ENCODE assay signal across 1 cellular context in the genomic region with DNA sequence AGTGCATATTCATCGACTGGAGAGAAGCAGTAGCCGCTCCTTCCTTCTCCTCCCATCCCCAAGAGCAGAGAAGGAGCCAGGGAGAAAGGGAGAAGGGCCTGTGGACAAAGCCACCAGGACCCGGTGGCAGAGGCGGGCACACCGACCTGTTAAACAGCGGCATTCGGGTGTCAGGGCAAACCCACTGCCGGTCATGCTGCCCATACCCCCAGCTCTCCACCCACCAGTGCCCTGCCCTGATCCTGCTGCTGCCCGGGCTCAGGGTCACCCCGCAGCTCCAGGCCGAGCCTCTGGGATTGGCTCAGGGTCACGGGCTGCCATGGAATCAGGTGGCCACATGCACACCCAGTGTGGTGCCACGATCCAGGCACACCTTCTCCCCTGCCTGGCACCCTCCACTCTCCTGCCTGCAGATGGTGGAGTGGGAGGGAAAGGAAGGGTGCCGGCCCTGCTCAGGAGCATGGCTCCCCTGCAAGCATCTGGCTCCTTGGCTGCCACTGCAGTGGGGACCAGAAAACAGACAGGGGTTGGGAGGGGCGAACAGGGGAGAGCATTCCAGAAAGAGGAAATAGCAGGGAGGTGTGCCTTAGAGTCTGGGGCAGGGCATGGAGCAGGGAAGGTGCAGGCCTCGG.
TF ChIP-seq lines count a peak whose summit lies in the region.

No MANE protein-coding gene starts in this region.

TF ChIP-seq in WTC11, 78 proteins besides CTCF, POLR2A, EP300 and RAD21:
- no peak for TF ChIP-seq SP1 (CRISPR knock-in tag; conservative IDR thresholded peaks at IDR 0.05)
- no peak for TF ChIP-seq JUN (CRISPR knock-in tag; IDR thresholded peaks at IDR 0.05)
- TF ChIP-seq, protein P1, sequence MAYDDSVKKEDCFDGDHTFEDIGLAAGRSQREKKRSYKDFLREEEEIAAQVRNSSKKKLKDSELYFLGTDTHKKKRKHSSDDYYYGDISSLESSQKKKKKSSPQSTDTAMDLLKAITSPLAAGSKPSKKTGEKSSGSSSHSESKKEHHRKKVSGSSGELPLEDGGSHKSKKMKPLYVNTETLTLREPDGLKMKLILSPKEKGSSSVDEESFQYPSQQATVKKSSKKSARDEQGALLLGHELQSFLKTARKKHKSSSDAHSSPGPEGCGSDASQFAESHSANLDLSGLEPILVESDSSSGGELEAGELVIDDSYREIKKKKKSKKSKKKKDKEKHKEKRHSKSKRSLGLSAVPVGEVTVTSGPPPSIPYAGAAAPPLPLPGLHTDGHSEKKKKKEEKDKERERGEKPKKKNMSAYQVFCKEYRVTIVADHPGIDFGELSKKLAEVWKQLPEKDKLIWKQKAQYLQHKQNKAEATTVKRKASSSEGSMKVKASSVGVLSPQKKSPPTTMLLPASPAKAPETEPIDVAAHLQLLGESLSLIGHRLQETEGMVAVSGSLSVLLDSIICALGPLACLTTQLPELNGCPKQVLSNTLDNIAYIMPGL (CRISPR knock-in tag; IDR thresholded peaks at IDR 0.05): no peak
- TF ChIP-seq ZNF512 (CRISPR knock-in tag; IDR thresholded peaks at IDR 0.05; ENCODE audit: borderline replicate concordance): no peak
- no peak for TF ChIP-seq NR1H2 (CRISPR knock-in tag; IDR thresholded peaks at IDR 0.05)
- TF ChIP-seq TEAD4 (CRISPR knock-in tag; IDR thresholded peaks at IDR 0.05): no peak
- no peak for TF ChIP-seq NR2C2 (CRISPR knock-in tag; IDR thresholded peaks at IDR 0.05)
- no peak for TF ChIP-seq KAT7 (CRISPR knock-in tag; IDR thresholded peaks at IDR 0.05; ENCODE audit: borderline replicate concordance)
- no peak for TF ChIP-seq ETV6 (CRISPR knock-in tag; IDR thresholded peaks at IDR 0.05)
- no peak for TF ChIP-seq ZNF263 (CRISPR knock-in tag; IDR thresholded peaks at IDR 0.05; ENCODE audit: low read depth)
- no peak for TF ChIP-seq JAZF1 (CRISPR knock-in tag; IDR thresholded peaks at IDR 0.05)
- TF ChIP-seq, protein P2, sequence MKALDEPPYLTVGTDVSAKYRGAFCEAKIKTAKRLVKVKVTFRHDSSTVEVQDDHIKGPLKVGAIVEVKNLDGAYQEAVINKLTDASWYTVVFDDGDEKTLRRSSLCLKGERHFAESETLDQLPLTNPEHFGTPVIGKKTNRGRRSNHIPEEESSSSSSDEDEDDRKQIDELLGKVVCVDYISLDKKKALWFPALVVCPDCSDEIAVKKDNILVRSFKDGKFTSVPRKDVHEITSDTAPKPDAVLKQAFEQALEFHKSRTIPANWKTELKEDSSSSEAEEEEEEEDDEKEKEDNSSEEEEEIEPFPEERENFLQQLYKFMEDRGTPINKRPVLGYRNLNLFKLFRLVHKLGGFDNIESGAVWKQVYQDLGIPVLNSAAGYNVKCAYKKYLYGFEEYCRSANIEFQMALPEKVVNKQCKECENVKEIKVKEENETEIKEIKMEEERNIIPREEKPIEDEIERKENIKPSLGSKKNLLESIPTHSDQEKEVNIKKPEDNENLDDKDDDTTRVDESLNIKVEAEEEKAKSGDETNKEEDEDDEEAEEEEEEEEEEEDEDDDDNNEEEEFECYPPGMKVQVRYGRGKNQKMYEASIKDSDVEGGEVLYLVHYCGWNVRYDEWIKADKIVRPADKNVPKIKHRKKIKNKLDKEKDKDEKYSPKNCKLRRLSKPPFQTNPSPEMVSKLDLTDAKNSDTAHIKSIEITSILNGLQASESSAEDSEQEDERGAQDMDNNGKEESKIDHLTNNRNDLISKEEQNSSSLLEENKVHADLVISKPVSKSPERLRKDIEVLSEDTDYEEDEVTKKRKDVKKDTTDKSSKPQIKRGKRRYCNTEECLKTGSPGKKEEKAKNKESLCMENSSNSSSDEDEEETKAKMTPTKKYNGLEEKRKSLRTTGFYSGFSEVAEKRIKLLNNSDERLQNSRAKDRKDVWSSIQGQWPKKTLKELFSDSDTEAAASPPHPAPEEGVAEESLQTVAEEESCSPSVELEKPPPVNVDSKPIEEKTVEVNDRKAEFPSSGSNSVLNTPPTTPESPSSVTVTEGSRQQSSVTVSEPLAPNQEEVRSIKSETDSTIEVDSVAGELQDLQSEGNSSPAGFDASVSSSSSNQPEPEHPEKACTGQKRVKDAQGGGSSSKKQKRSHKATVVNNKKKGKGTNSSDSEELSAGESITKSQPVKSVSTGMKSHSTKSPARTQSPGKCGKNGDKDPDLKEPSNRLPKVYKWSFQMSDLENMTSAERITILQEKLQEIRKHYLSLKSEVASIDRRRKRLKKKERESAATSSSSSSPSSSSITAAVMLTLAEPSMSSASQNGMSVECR (CRISPR knock-in tag; IDR thresholded peaks at IDR 0.05; ENCODE audit: borderline replicate concordance): no peak
- TF ChIP-seq CREM (CRISPR knock-in tag; IDR thresholded peaks at IDR 0.05): no peak
- no peak for TF ChIP-seq SMAD4 (CRISPR knock-in tag; IDR thresholded peaks at IDR 0.05)
- TF ChIP-seq FOXP4 (CRISPR knock-in tag; IDR thresholded peaks at IDR 0.05): no peak
- no peak for TF ChIP-seq SMAD3 (CRISPR knock-in tag; IDR thresholded peaks at IDR 0.05; ENCODE audit: borderline replicate concordance)
